14 cellular contexts compared by ENCODE assay signal in genomic region chr22:27987557-27987956, GRCh38.
DNase-seq lines count a peak whose midpoint lies in the region; ATAC-seq and TF ChIP-seq lines count a peak whose summit lies in the region.
"Had no signal": no experiment of that assay in that cellular context is flagged by ENCODE, and none has a peak within 500 bp of the region (broad histone marks: within the 10 kb centered on the region; RNA-seq: fewer than 3 reads in every experiment).

No MANE protein-coding gene starts in this region.

- H3K4me1 ChIP-seq in stomach (peaks cover 0 to 14% (median 7%) of the 10 kb centered on the region in 4 donors), esophagus muscularis mucosa (peaks cover 17 to 18% (median 18%) of the 10 kb centered on the region in 4 donors)

- TF ChIP-seq EP300 in stomach (IDR thresholded peaks at IDR 0.05): no peak
- no peak for TF ChIP-seq EP300 in esophagus muscularis mucosa (IDR thresholded peaks at IDR 0.05)

- H3K4me3 ChIP-seq in stomach: no peak overlapping the region
- no peak overlapping the region for H3K4me3 ChIP-seq in esophagus muscularis mucosa

- intact Hi-C loops in stomach (cut with DNase I; ENCODE audit: low total_unique reads) (no loop called here), esophagus muscularis mucosa (cut with DNase I) (no loop called here)

- no peak for TF ChIP-seq POLR2A in stomach (IDR thresholded peaks at IDR 0.05)
- TF ChIP-seq POLR2A in esophagus muscularis mucosa (IDR thresholded peaks at IDR 0.05; ENCODE audit: low read depth): no peak

- H3K9me3 ChIP-seq in stomach: no peaks in the 10 kb centered on the region
- no peaks in the 10 kb centered on the region for H3K9me3 ChIP-seq in esophagus muscularis mucosa

- no peak for TF ChIP-seq CTCF in stomach (IDR thresholded peaks at IDR 0.05)
- TF ChIP-seq CTCF in esophagus muscularis mucosa (IDR thresholded peaks at IDR 0.05): no peak

- ATAC-seq in HG02938 (IDR thresholded peaks at IDR 0.05; ENCODE audit: unreplicated experiment): no peak

- no peaks in the 10 kb centered on the region for H3K27me3 ChIP-seq in stomach
- no peaks in the 10 kb centered on the region for H3K27me3 ChIP-seq in esophagus muscularis mucosa

- 68 to 84% (median 72%) methylated on average over 6 of the region's 6 CpGs for WGBS in stomach, 5 donors
- 65% methylated on average over 6 of the region's 6 CpGs for WGBS in esophagus muscularis mucosa

- H3K27ac ChIP-seq in stomach (no peak overlapping the region), esophagus muscularis mucosa (replicated peaks in 1 of 4) (no peak overlapping the region)

- peak; percentile 51 for DNase-seq in activated CD8-positive, alpha-beta memory T cell treated with anti-CD3 and anti-CD28 coated beads for 24 hours
- no peak for DNase-seq in activated CD8-positive, alpha-beta memory T cell treated with anti-CD3 and anti-CD28 coated beads, Interleukin-2, amount 50 U/mL, for 4 hours
- peak; percentile 37 for DNase-seq in NCI-H226
- DNase-seq in fibroblast of peridontal ligament (ENCODE audit: extremely low read depth): peak; percentile 76
- DNase-seq in stomach: peak; percentile 22
- DNase-seq in stimulated activated CD8-positive, alpha-beta memory T cell treated with anti-CD3 and anti-CD28 coated beads, Interleukin-4, amount 100 ng/mL, for 48 hours: no peak
- no peak for DNase-seq in esophagus muscularis mucosa (ENCODE audit: extremely low spot score)
- DNase-seq: AML-193, foreskin melanocyte, GOT3, NCI-H1048, NCI-H774, T-cell had no signal

- H3K36me3 ChIP-seq in stomach: peaks cover 6 to 89% (median 71%) of the 10 kb centered on the region in 4 donors
- peaks cover 24 to 96% (median 60%) of the 10 kb centered on the region in 4 donors for H3K36me3 ChIP-seq in esophagus muscularis mucosa

Comparison
In these comparisons a context has a peak if more than half of its experiments do, and no peak if none do; other contexts are left out.
1. DNase-seq: peak in activated CD8-positive, alpha-beta memory T cell treated with anti-CD3 and anti-CD28 coated beads for 24 hours (single experiment), NCI-H226 (single experiment), fibroblast of peridontal ligament (single experiment) and stomach (single experiment); none in activated CD8-positive, alpha-beta memory T cell treated with anti-CD3 and anti-CD28 coated beads, Interleukin-2, amount 50 U/mL, for 4 hours (single experiment), stimulated activated CD8-positive, alpha-beta memory T cell treated with anti-CD3 and anti-CD28 coated beads, Interleukin-4, amount 100 ng/mL, for 48 hours (single experiment) and esophagus muscularis mucosa (single experiment).